In the genomic region with DNA sequence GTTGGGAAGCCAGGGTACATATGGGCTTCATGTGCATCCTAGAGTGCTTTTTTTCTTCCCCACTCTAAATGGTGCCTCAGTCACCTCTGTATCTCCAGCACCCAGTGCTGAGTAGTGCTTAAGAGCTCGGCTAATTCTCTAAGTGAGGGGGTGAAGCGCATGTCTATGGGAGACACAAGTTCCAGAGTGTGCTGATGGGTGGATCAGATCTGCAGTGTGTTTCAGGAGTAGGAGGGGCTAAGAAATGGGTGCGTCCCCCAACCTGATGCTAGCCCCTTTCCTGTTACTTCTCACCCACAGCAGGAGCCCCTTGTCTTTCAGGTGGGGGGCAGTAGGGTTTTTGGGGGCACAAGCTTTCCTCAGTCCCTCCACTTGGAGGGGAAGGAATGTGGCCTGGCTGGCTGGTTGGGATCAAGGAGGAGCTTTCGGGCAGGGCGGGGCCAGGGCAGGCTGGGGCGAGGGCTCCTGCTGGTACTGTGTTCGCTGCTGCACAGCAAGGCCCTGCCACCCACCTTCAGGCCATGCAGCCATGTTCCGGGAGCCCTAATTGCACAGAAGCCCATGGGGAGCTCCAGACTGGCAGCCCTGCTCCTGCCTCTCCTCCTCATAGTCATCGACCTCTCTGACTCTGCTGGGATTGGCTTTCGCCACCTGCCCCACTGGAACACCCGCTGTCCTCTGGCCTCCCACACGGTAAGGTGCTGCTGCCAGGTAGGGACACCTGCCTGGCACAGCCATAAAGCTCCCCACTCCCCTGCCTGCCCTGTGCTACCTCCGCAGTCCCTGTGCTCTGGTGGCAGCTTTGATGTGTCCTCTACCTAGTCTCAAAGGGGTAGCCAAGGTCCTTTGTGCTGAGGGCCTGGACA, we compare ENCODE assay signal across 8 cellular contexts. TPM values are rescaled to one million over a fixed set of nuclear protein-coding genes. Genes with fewer than 3 reads are reported as not detected.
A peak's percentile ranks its signal among the peaks of the same experiment; 100 is the strongest.
DNase-seq lines count a peak whose midpoint lies in the region; ATAC-seq, FAIRE-seq and TF ChIP-seq lines count a peak whose summit lies in the region.

A gene with protein sequence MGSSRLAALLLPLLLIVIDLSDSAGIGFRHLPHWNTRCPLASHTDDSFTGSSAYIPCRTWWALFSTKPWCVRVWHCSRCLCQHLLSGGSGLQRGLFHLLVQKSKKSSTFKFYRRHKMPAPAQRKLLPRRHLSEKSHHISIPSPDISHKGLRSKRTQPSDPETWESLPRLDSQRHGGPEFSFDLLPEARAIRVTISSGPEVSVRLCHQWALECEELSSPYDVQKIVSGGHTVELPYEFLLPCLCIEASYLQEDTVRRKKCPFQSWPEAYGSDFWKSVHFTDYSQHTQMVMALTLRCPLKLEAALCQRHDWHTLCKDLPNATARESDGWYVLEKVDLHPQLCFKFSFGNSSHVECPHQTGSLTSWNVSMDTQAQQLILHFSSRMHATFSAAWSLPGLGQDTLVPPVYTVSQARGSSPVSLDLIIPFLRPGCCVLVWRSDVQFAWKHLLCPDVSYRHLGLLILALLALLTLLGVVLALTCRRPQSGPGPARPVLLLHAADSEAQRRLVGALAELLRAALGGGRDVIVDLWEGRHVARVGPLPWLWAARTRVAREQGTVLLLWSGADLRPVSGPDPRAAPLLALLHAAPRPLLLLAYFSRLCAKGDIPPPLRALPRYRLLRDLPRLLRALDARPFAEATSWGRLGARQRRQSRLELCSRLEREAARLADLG (plus strand): TSS at position 477 of the 866 bp plus-strand sequence. CDS start 85 bp downstream, at position 562.

- H3K9ac ChIP-seq in astrocyte (ENCODE audit: low read length), result peak within 1 kb of the TSS; percentile 63
- no peak within 1 kb of the TSS for H3K9ac ChIP-seq in liver (ENCODE audit: low read depth in 1 of 2, low read length in 2 of 2)

- TF ChIP-seq POLR2A in tibial nerve (IDR thresholded peaks at IDR 0.05), result no peak

- no peak for TF ChIP-seq RAD21 in liver (IDR thresholded peaks at IDR 0.05)

- H2AFZ ChIP-seq in astrocyte (ENCODE audit: low read depth, low read length), result peak within 1 kb of the TSS; percentile 58

- H3K27me3 ChIP-seq in astrocyte (ENCODE audit: insufficient read depth, low read length) (no peaks in the 10 kb centered on the region), liver (ENCODE audit: control insufficient read depth in 4 of 4, insufficient read depth in 4 of 4, low read length in 3 of 4) (no peaks in the 10 kb centered on the region), tibial nerve (no peaks in the 10 kb centered on the region)

- peak within 1 kb of the TSS; percentile 62 for H3K4me3 Mint-ChIP-seq in activated T-cell treated with anti-CD3 and anti-CD28 coated beads, Interleukin-2, amount 50 U/mL, for 24 hours
- peak within 1 kb of the TSS; percentile 10 for H3K4me3 Mint-ChIP-seq in astrocyte (ENCODE audit: unreplicated experiment)

- FAIRE-seq in astrocyte (lab: Jason Lieb, UNC), result no peak

- H3K4me1 Mint-ChIP-seq in activated T-cell treated with anti-CD3 and anti-CD28 coated beads, Interleukin-2, amount 50 U/mL, for 24 hours (ENCODE audit: low read depth), result peaks cover 38% of the 10 kb centered on the region
- peaks cover 34% of the 10 kb centered on the region for H3K4me1 Mint-ChIP-seq in astrocyte (ENCODE audit: low read depth, unreplicated experiment)

- no peaks in the 10 kb centered on the region for H3K9me3 ChIP-seq in astrocyte (ENCODE audit: insufficient read depth, low read depth, low read length)
- H3K9me3 ChIP-seq in liver (ENCODE audit: control insufficient read depth in 4 of 4, low read length in 3 of 4), result no peaks in the 10 kb centered on the region
- H3K9me3 ChIP-seq in tibial nerve, result no peaks in the 10 kb centered on the region

- no peak for TF ChIP-seq EP300 in tibial nerve (IDR thresholded peaks at IDR 0.05)

- no peaks in the 10 kb centered on the region for H3K9me3 Mint-ChIP-seq in activated T-cell treated with anti-CD3 and anti-CD28 coated beads, Interleukin-2, amount 50 U/mL, for 24 hours
- no peaks in the 10 kb centered on the region for H3K9me3 Mint-ChIP-seq in astrocyte (ENCODE audit: unreplicated experiment)

- no peaks in the 10 kb centered on the region for H3K36me3 Mint-ChIP-seq in activated T-cell treated with anti-CD3 and anti-CD28 coated beads, Interleukin-2, amount 50 U/mL, for 24 hours (ENCODE audit: low read depth)
- H3K36me3 Mint-ChIP-seq in astrocyte (ENCODE audit: low read depth, unreplicated experiment), result no peaks in the 10 kb centered on the region

- H3K27ac Mint-ChIP-seq in activated T-cell treated with anti-CD3 and anti-CD28 coated beads, Interleukin-2, amount 50 U/mL, for 24 hours, result peak within 1 kb of the TSS; percentile 66
- H3K27ac Mint-ChIP-seq in astrocyte (ENCODE audit: unreplicated experiment), result peak within 1 kb of the TSS; percentile 79

- no peak for TF ChIP-seq CTCF in astrocyte (IDR thresholded peaks at IDR 0.05; ENCODE audit: insufficient read depth, low read depth, low read length)
- TF ChIP-seq CTCF in liver (IDR thresholded peaks at IDR 0.05; ENCODE audit: low read depth, low read length, missing input control), result no peak
- no peak for TF ChIP-seq CTCF in tibial nerve (IDR thresholded peaks at IDR 0.05)

- H3K36me3 ChIP-seq in astrocyte (ENCODE audit: insufficient read depth, low read length) (no peaks in the 10 kb centered on the region), liver (ENCODE audit: control insufficient read depth in 4 of 4, insufficient read depth in 3 of 4, low read depth in 1 of 4, low read length in 3 of 4) (no peaks in the 10 kb centered on the region), tibial nerve (no peaks in the 10 kb centered on the region)

- no peak within 1 kb of the TSS for H3K4me3 ChIP-seq in astrocyte (ENCODE audit: insufficient read depth, low read depth, low read length)
- H3K4me3 ChIP-seq in liver (ENCODE audit: low read depth in 1 of 3, low read length in 3 of 3), result no peak within 1 kb of the TSS
- H3K4me3 ChIP-seq in tibial nerve, result peak within 1 kb of the TSS in 2 of 4 donors; percentile 16 to 35

- ATAC-seq in GM18907 (IDR thresholded peaks at IDR 0.05; ENCODE audit: unreplicated experiment), result no peak
- ATAC-seq in HG03159 (IDR thresholded peaks at IDR 0.05; ENCODE audit: unreplicated experiment), result no peak

- H3K4me2 ChIP-seq in astrocyte (ENCODE audit: low read length), result peak within 1 kb of the TSS; percentile 83

- peak within 1 kb of the TSS; percentile 11 for H3K27ac ChIP-seq in astrocyte (ENCODE audit: low read depth, low read length)
- peak within 1 kb of the TSS; percentile 9 to 26 for H3K27ac ChIP-seq in liver (ENCODE audit: low read depth in 1 of 2, low read length in 2 of 2)
- H3K27ac ChIP-seq in tibial nerve, result peak within 1 kb of the TSS; percentile 22 to 91 (median 70)

- peaks cover 11% of the 10 kb centered on the region for H4K20me1 ChIP-seq in astrocyte (ENCODE audit: insufficient read depth, low read length)

- H3K4me1 ChIP-seq in astrocyte (ENCODE audit: insufficient read depth, low read length) (peaks cover 17% of the 10 kb centered on the region), liver (ENCODE audit: control insufficient read depth in 4 of 4, insufficient read depth in 4 of 4, low read length in 3 of 4) (peaks cover 14 to 41% (median 37%) of the 10 kb centered on the region in 4 donors), tibial nerve (peaks cover 0 to 34% (median 6%) of the 10 kb centered on the region in 4 donors)

- H3K79me2 ChIP-seq in astrocyte (ENCODE audit: insufficient read depth, low read length), result no peaks in the 10 kb centered on the region

- H3K27me3 Mint-ChIP-seq in activated T-cell treated with anti-CD3 and anti-CD28 coated beads, Interleukin-2, amount 50 U/mL, for 24 hours, result no peaks in the 10 kb centered on the region
- H3K27me3 Mint-ChIP-seq in astrocyte (ENCODE audit: low read depth, unreplicated experiment), result no peaks in the 10 kb centered on the region

- WGBS in liver, result 45% methylated on average over 13 of the region's 13 CpGs
- 55 to 60% methylated on average over 10 to 13 of the region's 13 CpGs for WGBS in tibial nerve, 2 donors

- DNase-seq in activated T-cell treated with anti-CD3 and anti-CD28 coated beads, Interleukin-2, amount 50 U/mL, for 24 hours, result peak; percentile 43
- DNase-seq in activated T-cell treated with anti-CD3 and anti-CD28 coated beads for 4 hours (no peak), astrocyte (ENCODE audit: low read depth) (no peak), tibial nerve (ENCODE audit: low spot score in 2 of 2) (no peak), foreskin melanocyte (no peak)

TF ChIP-seq in liver, 16 proteins besides CTCF, POLR2A, EP300 and RAD21:
- no peak for TF ChIP-seq MAX (IDR thresholded peaks at IDR 0.05)
- TF ChIP-seq, protein P1, sequence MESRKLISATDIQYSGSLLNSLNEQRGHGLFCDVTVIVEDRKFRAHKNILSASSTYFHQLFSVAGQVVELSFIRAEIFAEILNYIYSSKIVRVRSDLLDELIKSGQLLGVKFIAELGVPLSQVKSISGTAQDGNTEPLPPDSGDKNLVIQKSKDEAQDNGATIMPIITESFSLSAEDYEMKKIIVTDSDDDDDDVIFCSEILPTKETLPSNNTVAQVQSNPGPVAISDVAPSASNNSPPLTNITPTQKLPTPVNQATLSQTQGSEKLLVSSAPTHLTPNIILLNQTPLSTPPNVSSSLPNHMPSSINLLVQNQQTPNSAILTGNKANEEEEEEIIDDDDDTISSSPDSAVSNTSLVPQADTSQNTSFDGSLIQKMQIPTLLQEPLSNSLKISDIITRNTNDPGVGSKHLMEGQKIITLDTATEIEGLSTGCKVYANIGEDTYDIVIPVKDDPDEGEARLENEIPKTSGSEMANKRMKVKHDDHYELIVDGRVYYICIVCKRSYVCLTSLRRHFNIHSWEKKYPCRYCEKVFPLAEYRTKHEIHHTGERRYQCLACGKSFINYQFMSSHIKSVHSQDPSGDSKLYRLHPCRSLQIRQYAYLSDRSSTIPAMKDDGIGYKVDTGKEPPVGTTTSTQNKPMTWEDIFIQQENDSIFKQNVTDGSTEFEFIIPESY (IDR thresholded peaks at IDR 0.05), result no peak
- TF ChIP-seq HNF4A (conservative IDR thresholded peaks at IDR 0.05), result peak in 1 of 2 donors; percentile 41
- no peak for TF ChIP-seq JUND (IDR thresholded peaks at IDR 0.05)
- TF ChIP-seq RXRA (IDR thresholded peaks at IDR 0.05), result peak in 1 of 2 donors; percentile 8

RNA-seq across cellular contexts. Expression of the gene that starts here (rescaled TPM):
- total RNA-seq in astrocyte (3.7 and 4.6 TPM in 2 replicates), liver (1 to 10 TPM; 1.1 to 2.1 TPM), tibial nerve (10 to 100 TPM in 1 of 4 donors, 1 to 10 TPM in 2, under 1 TPM in 1; 0.59 to 10.1 (median 5.6) TPM)
- polyA plus RNA-seq in liver, result under 1 TPM; 0.42 to 0.71 TPM

Comparison
In these comparisons a context has a peak if more than half of its experiments do, and no peak if none do; other contexts are left out.
1. H3K27ac ChIP-seq: peak in every context shown above with its lines; median percentile 70 in tibial nerve; 18 in liver; 11 in astrocyte.